9 cellular contexts compared by ENCODE assay signal in the genomic region with DNA sequence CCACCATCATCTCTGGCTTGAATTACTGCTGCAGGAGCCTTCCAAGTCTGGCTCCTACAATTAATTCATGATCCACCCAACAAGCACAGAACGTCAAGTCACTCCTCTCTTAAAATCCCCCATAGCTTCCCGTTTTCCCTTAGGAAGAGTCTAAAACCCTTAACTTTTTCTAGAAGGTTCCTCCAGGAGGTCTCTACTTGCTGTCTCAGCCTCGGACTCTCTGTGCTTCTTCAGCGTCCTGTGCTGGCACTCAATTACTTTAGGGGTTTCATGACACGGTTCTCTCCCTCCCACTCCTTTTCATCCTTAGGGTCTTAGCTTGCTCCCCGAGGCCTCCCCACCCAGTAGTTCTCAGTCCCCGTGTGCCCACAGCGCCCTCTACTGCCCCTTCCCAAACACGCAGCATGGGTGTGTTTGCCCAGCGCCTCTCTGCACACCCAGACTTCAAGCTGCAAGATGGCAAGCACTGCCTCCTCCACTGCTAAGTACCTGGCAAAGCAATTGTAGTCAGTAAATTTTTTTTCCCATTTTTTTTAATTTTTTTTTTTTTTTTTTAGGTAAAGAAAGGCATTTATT. TPM values are rescaled to one million over a fixed set of nuclear protein-coding genes. Genes with fewer than 3 reads are reported as not detected.
A peak's percentile ranks its signal among the peaks of the same experiment; 100 is the strongest.
DNase-seq lines count a peak whose midpoint lies in the region; ATAC-seq, FAIRE-seq and TF ChIP-seq lines count a peak whose summit lies in the region.
"Had no signal": no experiment of that assay in that cellular context is flagged by ENCODE, and none has a peak within 500 bp of the region (broad histone marks: within the 10 kb centered on the region; RNA-seq: fewer than 3 reads in every experiment).

No MANE protein-coding gene starts in this region.

- H3K4me1 ChIP-seq in Peyer's patch = no peaks in the 10 kb centered on the region

- DNase-seq in AG08395 (ENCODE audit: low spot score) (peak; percentile 55), GM18507 (ENCODE audit: extremely low spot score, insufficient read length, low read depth) (no peak), Peyer's patch (peak; percentile 60 to 71 (median 62)), left ventricle myocardium superior (peak; percentile 64)
- DNase-seq in activated naive CD4-positive, alpha-beta T cell (lab: John Stamatoyannopoulos, UW) = peak; percentile 10 to 47 (median 29)
- DNase-seq in stimulated activated CD4-positive, alpha-beta T cell treated with anti-CD3 and anti-CD28 coated beads, Interleukin-15, amount 100 ng/mL, for 24 hours = peak; percentile 73

- H3K27ac ChIP-seq in Peyer's patch = no peak overlapping the region

- FAIRE-seq in GM18507 (lab: Jason Lieb, UNC) = peak; percentile 59

- H3K9me3 ChIP-seq in Peyer's patch = no peaks in the 10 kb centered on the region

- peak; percentile 62 for ATAC-seq in left ventricle myocardium superior
- ATAC-seq in GM21717 (IDR thresholded peaks at IDR 0.05; ENCODE audit: unreplicated experiment) = no peak
- ATAC-seq in GM18873 (IDR thresholded peaks at IDR 0.05; ENCODE audit: low FRiP score, unreplicated experiment) = no peak

- TF ChIP-seq POLR2A in Peyer's patch (IDR thresholded peaks at IDR 0.05) = no peak

- H3K4me3 ChIP-seq in Peyer's patch = no peak overlapping the region

- intact Hi-C loops in left ventricle myocardium superior (cut with micrococcal nuclease) = no loop called here

- no peaks in the 10 kb centered on the region for H3K36me3 ChIP-seq in Peyer's patch

- no peaks in the 10 kb centered on the region for H3K27me3 ChIP-seq in Peyer's patch

- TF ChIP-seq CTCF in Peyer's patch (IDR thresholded peaks at IDR 0.05) = peak in 5 of 6 experiments; percentile 31 to 41 (median 37)

RNA-seq across cellular contexts. Expression of a gene that starts 25.8 kb away (rescaled TPM):
- total RNA-seq in Peyer's patch (10 to 100 TPM in 3 of 4 donors, 1 to 10 TPM in 1; 8.1 to 64.4 (median 16.2) TPM), left ventricle myocardium superior (19.6 TPM)

RNA-seq across cellular contexts. Expression of a gene that starts 52.7 kb away (rescaled TPM):
- total RNA-seq in Peyer's patch = not detected
- total RNA-seq in left ventricle myocardium superior = not detected
- total RNA-seq: subcutaneous adipose tissue had no signal
